26 cellular contexts compared by ENCODE assay signal in genomic region chr5:861442-862366, GRCh38. TPM values are rescaled to one million over a fixed set of nuclear protein-coding genes. Genes with fewer than 3 reads are reported as not detected.
DNase-seq lines count a peak whose midpoint lies in the region; ATAC-seq and TF ChIP-seq lines count a peak whose summit lies in the region.
"Had no signal": no experiment of that assay in that cellular context is flagged by ENCODE, and none has a peak within 500 bp of the region (broad histone marks: within the 10 kb centered on the region; RNA-seq: fewer than 3 reads in every experiment).

No MANE protein-coding gene starts in this region.

- H3K9me3 Mint-ChIP-seq in MCF 10A (ENCODE audit: unreplicated experiment), result no peaks in the 10 kb centered on the region
- H3K9me3 Mint-ChIP-seq in activated naive CD8-positive, alpha-beta T cell treated with anti-CD3 and anti-CD28 coated beads, Interleukin-2, amount 50 U/mL, for 24 hours, result no peaks in the 10 kb centered on the region
- H3K9me3 Mint-ChIP-seq: activated naive CD4-positive, alpha-beta T cell treated with anti-CD3 and anti-CD28 coated beads for 36 hours; activated T-cell treated with anti-CD3 and anti-CD28 coated beads, Interleukin-2, amount 50 U/mL, for 4 hours; neural crest cell; stimulated activated naive CD8-positive, alpha-beta T cell treated with anti-CD3 and anti-CD28 coated beads, Interleukin-15, Interleukin-2, amounts not matched to agents 100 ng/mL and 50 ng/mL, for 24 hours; T-cell had no signal

- H3K56ac ChIP-seq in IMR-90 (ENCODE audit: extremely low read depth, insufficient read depth, low read length), result no peak overlapping the region

- no peaks in the 10 kb centered on the region for H3K4me1 Mint-ChIP-seq in MCF 10A (ENCODE audit: insufficient read depth, unreplicated experiment)
- H3K4me1 Mint-ChIP-seq in activated naive CD8-positive, alpha-beta T cell treated with anti-CD3 and anti-CD28 coated beads, Interleukin-2, amount 50 U/mL, for 24 hours, result no peaks in the 10 kb centered on the region
- H3K4me1 Mint-ChIP-seq: neural crest cell, T-cell had no signal

- no peak for TF ChIP-seq CTCF in MCF 10A (IDR thresholded peaks at IDR 0.05; ENCODE audit: unreplicated experiment)
- no peak for TF ChIP-seq CTCF in breast epithelium (IDR thresholded peaks at IDR 0.05)
- no peak for TF ChIP-seq CTCF in IMR-90 (conservative IDR thresholded peaks at IDR 0.05; ENCODE audit: low read depth, low read length)

- H2BK15ac ChIP-seq in IMR-90 (ENCODE audit: low read depth, low read length) (no peak overlapping the region), neuronal stem cell (ENCODE audit: low read length) (no peak overlapping the region)

- H2BK5ac ChIP-seq in IMR-90 (ENCODE audit: low read depth, low read length, poor library complexity, severe bottlenecking) (no peak overlapping the region), neuronal stem cell (ENCODE audit: low read length) (peak overlapping the region; percentile 87)

- DNase-seq in MCF 10A (ENCODE audit: unreplicated experiment) (peak; percentile 47), breast epithelium (ENCODE audit: low spot score in 2 of 2) (no peak), IMR-90 (no peak), neuronal stem cell (ENCODE audit: low spot score) (no peak), HUDEP-2 (lab: John Stamatoyannopoulos, UW; ENCODE audit: unreplicated experiment in 76 of 76) (no peak), NCI-H748 (lab: John Stamatoyannopoulos, UW; ENCODE audit: unreplicated experiment) (no peak), NCI-H446 (lab: John Stamatoyannopoulos, UW) (no peak)
- no peak for DNase-seq in activated naive CD8-positive, alpha-beta T cell treated with anti-CD3 and anti-CD28 coated beads, Interleukin-2, amount 50 U/mL, for 24 hours
- DNase-seq: activated CD8-positive, alpha-beta memory T cell treated with anti-CD3 and anti-CD28 coated beads for 24 hours; activated naive CD4-positive, alpha-beta T cell treated with anti-CD3 and anti-CD28 coated beads for 36 hours; activated T-cell treated with anti-CD3 and anti-CD28 coated beads, Interleukin-2, amount 50 U/mL, for 4 hours; dermis blood vessel endothelial cell; HCEC 1CT; kidney; NCI-H146; NCI-H526 treated with DMSO at 0.1 percent for 48 hours; right lobe of liver; SHP77 treated with DMSO at 0.1 percent for 48 hours; stimulated activated CD4-positive, alpha-beta T cell treated with anti-CD3 and anti-CD28 coated beads, Interleukin-12 subunit alpha, Interleukin-12 subunit beta, amount 100 ng/mL, for 4 hours; stimulated activated CD4-positive, alpha-beta T cell treated with anti-CD3 and anti-CD28 coated beads, Interleukin-4, amount 100 ng/mL, for 24 hours; T-cell; thyroid gland had no signal

- no peak overlapping the region for H4K8ac ChIP-seq in IMR-90 (ENCODE audit: low read depth in 2 of 2, low read length in 2 of 2)
- no peak overlapping the region for H4K8ac ChIP-seq in neuronal stem cell (ENCODE audit: low read depth, low read length)

- no peak overlapping the region for H2BK20ac ChIP-seq in IMR-90 (ENCODE audit: low read depth, low read length)

- H2AFZ ChIP-seq in IMR-90 (replicated peaks; ENCODE audit: low read length, poor library complexity), result peak overlapping the region; percentile 11
- no peak overlapping the region for H2AFZ ChIP-seq in neuronal stem cell (ENCODE audit: low read length)

- H3K9me3 ChIP-seq in breast epithelium (no peaks in the 10 kb centered on the region), IMR-90 (ENCODE audit: control insufficient read depth, insufficient read depth, low read length) (no peaks in the 10 kb centered on the region), neuronal stem cell (replicated peaks in 1 of 2; ENCODE audit: control insufficient read depth in 2 of 2, insufficient read depth in 1 of 2, low read depth in 1 of 2, low read length in 2 of 2) (peaks cover 0 to 2% of the 10 kb centered on the region in 2 donors)
- H3K9me3 ChIP-seq: right lobe of liver, thyroid gland had no signal

- H3K4me3 ChIP-seq in breast epithelium, result no peak overlapping the region
- H3K4me3 ChIP-seq in IMR-90 (ENCODE audit: insufficient read depth, low read depth, low read length), result no peak overlapping the region
- no peak overlapping the region for H3K4me3 ChIP-seq in neuronal stem cell (ENCODE audit: low read length in 2 of 2)
- H3K4me3 ChIP-seq: lung, right lobe of liver, thyroid gland had no signal

- peaks cover 19% of the 10 kb centered on the region for H4K20me1 ChIP-seq in IMR-90 (ENCODE audit: insufficient read depth, low read length)

- 95% methylated on average over 11 of the region's 22 CpGs; no CpG with 5 or more reads in 1 of the 2 experiments for WGBS in IMR-90 (ENCODE audit: extremely low coverage in 2 of 2, insufficient read length in 1 of 2), 2 experiments
- WGBS in neuronal stem cell (ENCODE audit: extremely low coverage in 2 of 2, insufficient read length in 2 of 2, insufficient replicate concordance in 1 of 2), 2 donors, result no CpG with 5 or more reads among the region's 22 CpGs

- H3K27ac ChIP-seq in breast epithelium, result no peak overlapping the region
- no peak overlapping the region for H3K27ac ChIP-seq in IMR-90 (ENCODE audit: insufficient read depth, low read length)
- no peak overlapping the region for H3K27ac ChIP-seq in neuronal stem cell (replicated peaks; ENCODE audit: low read length)
- H3K27ac ChIP-seq: C4-2B, right lobe of liver, thyroid gland had no signal

- H3K36me3 Mint-ChIP-seq in MCF 10A (ENCODE audit: insufficient read depth, unreplicated experiment), result peaks cover 35% of the 10 kb centered on the region
- peaks cover 19% of the 10 kb centered on the region for H3K36me3 Mint-ChIP-seq in activated naive CD8-positive, alpha-beta T cell treated with anti-CD3 and anti-CD28 coated beads, Interleukin-2, amount 50 U/mL, for 24 hours (ENCODE audit: low read depth)

- dilution Hi-C loops in IMR-90 (cut with HindIII; ENCODE audit: low sequenced_read_pairs, unreplicated experiment), result no loop called here

- H3K9ac ChIP-seq in IMR-90 (ENCODE audit: low read depth, low read length) (no peak overlapping the region), neuronal stem cell (ENCODE audit: low read depth, low read length, poor library complexity) (peak overlapping the region; percentile 44)

- H3K9me1 ChIP-seq in IMR-90 (ENCODE audit: insufficient read depth, low read length), result peaks cover 2% of the 10 kb centered on the region

- no peak overlapping the region for H2BK120ac ChIP-seq in IMR-90 (ENCODE audit: low read depth, low read length)
- no peak overlapping the region for H2BK120ac ChIP-seq in neuronal stem cell (ENCODE audit: low read depth, low read length)

- no peaks in the 10 kb centered on the region for H3K27me3 ChIP-seq in breast epithelium
- H3K27me3 ChIP-seq in IMR-90 (ENCODE audit: control insufficient read depth, insufficient read depth, low read length), result no peaks in the 10 kb centered on the region
- H3K27me3 ChIP-seq in neuronal stem cell (ENCODE audit: control insufficient read depth in 3 of 3, insufficient read depth in 3 of 3, low read depth in 1 of 3, low read length in 3 of 3), result peaks cover 0 to 2% (median 0%) of the 10 kb centered on the region in 3 experiments
- H3K27me3 ChIP-seq: right lobe of liver, thyroid gland had no signal

- no peaks in the 10 kb centered on the region for H3K36me3 ChIP-seq in breast epithelium
- peaks cover 36% of the 10 kb centered on the region for H3K36me3 ChIP-seq in IMR-90 (ENCODE audit: control insufficient read depth, insufficient read depth, low read length)
- peaks cover 42 to 57% of the 10 kb centered on the region in 2 donors for H3K36me3 ChIP-seq in neuronal stem cell (replicated peaks in 1 of 2; ENCODE audit: control insufficient read depth in 2 of 2, insufficient read depth in 2 of 2, low read length in 2 of 2)

- TF ChIP-seq RAD21 in IMR-90 (IDR thresholded peaks at IDR 0.05; ENCODE audit: low read length), result no peak

- BruUV-seq in MCF 10A (replicated peaks; lab: Mats Ljungman, UMichigan) (no TSS peak), IMR-90 (replicated peaks; lab: Mats Ljungman, UMichigan) (no TSS peak)

- POLR2A ChIA-PET in MCF 10A (lab: Yijun Ruan, JAX) (interaction anchor here (0.9 kb wide), 1 partner anchor 22 kb away, joined by 5 read pairs; no protein-coding TSS in a partner anchor), IMR-90 (lab: Charles Lee; ENCODE audit: unreplicated experiment) (no interaction called here)

- intact Hi-C loops in MCF 10A (cut with micrococcal nuclease), result no loop called here
- intact Hi-C loops in breast epithelium (cut with DNase I; ENCODE audit: low total_unique reads), result no loop called here
- intact Hi-C loops in IMR-90 (cut with micrococcal nuclease), result no loop called here

- H3K18ac ChIP-seq in IMR-90 (ENCODE audit: low read depth, low read length) (no peak overlapping the region), neuronal stem cell (ENCODE audit: low read length) (peak overlapping the region; percentile 71)

- H3K4ac ChIP-seq in IMR-90 (ENCODE audit: low read depth, low read length), result no peak overlapping the region
- H3K4ac ChIP-seq in neuronal stem cell (ENCODE audit: low read length), result peak overlapping the region; percentile 76

- no peaks in the 10 kb centered on the region for H3K27me3 Mint-ChIP-seq in MCF 10A (ENCODE audit: insufficient read depth, unreplicated experiment)
- H3K27me3 Mint-ChIP-seq in activated naive CD8-positive, alpha-beta T cell treated with anti-CD3 and anti-CD28 coated beads, Interleukin-2, amount 50 U/mL, for 24 hours, result no peaks in the 10 kb centered on the region
- H3K27me3 Mint-ChIP-seq: stimulated activated naive CD8-positive, alpha-beta T cell treated with anti-CD3 and anti-CD28 coated beads, Interleukin-15, Interleukin-2, amounts not matched to agents 100 ng/mL and 50 ng/mL, for 24 hours; T-cell had no signal

- CTCF ChIA-PET in MCF 10A (lab: Yijun Ruan, JAX) (interaction anchor here (0.6 to 0.7 kb wide), 2 partner anchors 11 to 51 kb away, joined by 3 to 4 read pairs; no protein-coding TSS in a partner anchor), IMR-90 (lab: Yijun Ruan, JAX) (no interaction called here)

- H4K5ac ChIP-seq in IMR-90 (ENCODE audit: low read depth, low read length), result no peak overlapping the region

- peak overlapping the region; percentile 42 for H2AK9ac ChIP-seq in IMR-90 (replicated peaks; ENCODE audit: low read depth, low read length, poor library complexity)

- H3K79me1 ChIP-seq in IMR-90 (ENCODE audit: low read depth in 1 of 2, low read length in 2 of 2) (peaks cover 2 to 4% of the 10 kb centered on the region in 2 experiments; a peak in 2 of 4 replicates), neuronal stem cell (ENCODE audit: low read depth, low read length) (peaks cover 13% of the 10 kb centered on the region)

- no peak for ATAC-seq in IMR-90 (ENCODE audit: low read depth)
- ATAC-seq in activated naive CD8-positive, alpha-beta T cell treated with anti-CD3 and anti-CD28 coated beads, Interleukin-2, amount 50 U/mL, for 24 hours, result peak; percentile 20
- ATAC-seq: T-cell had no signal

- H4K91ac ChIP-seq in IMR-90 (ENCODE audit: insufficient read depth, low read depth, low read length), result no peak overlapping the region
- no peak overlapping the region for H4K91ac ChIP-seq in neuronal stem cell (ENCODE audit: low read depth, low read length, poor library complexity)

- H3K4me3 Mint-ChIP-seq in MCF 10A (ENCODE audit: unreplicated experiment), result no peak overlapping the region
- no peak overlapping the region for H3K4me3 Mint-ChIP-seq in activated naive CD8-positive, alpha-beta T cell treated with anti-CD3 and anti-CD28 coated beads, Interleukin-2, amount 50 U/mL, for 24 hours
- H3K4me3 Mint-ChIP-seq: activated naive CD4-positive, alpha-beta T cell treated with anti-CD3 and anti-CD28 coated beads for 36 hours; activated T-cell treated with anti-CD3 and anti-CD28 coated beads, Interleukin-2, amount 50 U/mL, for 4 hours; neural crest cell; stimulated activated naive CD8-positive, alpha-beta T cell treated with anti-CD3 and anti-CD28 coated beads, Interleukin-15, Interleukin-2, amounts not matched to agents 100 ng/mL and 50 ng/mL, for 24 hours; T-cell had no signal

- H3K14ac ChIP-seq in IMR-90 (replicated peaks; ENCODE audit: low read depth, low read length) (no peak overlapping the region), neuronal stem cell (ENCODE audit: low read length) (peak overlapping the region; percentile 71)

- no peak overlapping the region for H3K4me2 ChIP-seq in IMR-90 (ENCODE audit: low read depth, low read length)
- H3K4me2 ChIP-seq in neuronal stem cell (ENCODE audit: insufficient read depth, low read length, poor library complexity, severe bottlenecking), result no peak overlapping the region

- H2AK5ac ChIP-seq in IMR-90 (ENCODE audit: low read depth, low read length) (no peak overlapping the region), neuronal stem cell (ENCODE audit: low read depth, low read length) (peak overlapping the region; percentile 56)

- TF ChIP-seq POLR2A in breast epithelium (IDR thresholded peaks at IDR 0.05), result no peak
- TF ChIP-seq POLR2A in IMR-90 (IDR thresholded peaks at IDR 0.05; ENCODE audit: low read depth, low read length), result no peak

- H2BK12ac ChIP-seq in neuronal stem cell (ENCODE audit: low read length), result peak overlapping the region; percentile 58

- no peak overlapping the region for H3K27ac Mint-ChIP-seq in MCF 10A (ENCODE audit: low read depth, unreplicated experiment)
- H3K27ac Mint-ChIP-seq in activated naive CD8-positive, alpha-beta T cell treated with anti-CD3 and anti-CD28 coated beads, Interleukin-2, amount 50 U/mL, for 24 hours, result no peak overlapping the region
- H3K27ac Mint-ChIP-seq: activated naive CD4-positive, alpha-beta T cell treated with anti-CD3 and anti-CD28 coated beads for 36 hours; T-cell had no signal

- H3K23ac ChIP-seq in IMR-90 (ENCODE audit: low read depth, low read length) (no peak overlapping the region), neuronal stem cell (ENCODE audit: low read depth, low read length, poor library complexity) (peak overlapping the region; percentile 93)

- H3K4me1 ChIP-seq in breast epithelium (no peaks in the 10 kb centered on the region), IMR-90 (ENCODE audit: control insufficient read depth, insufficient read depth, low read length) (no peaks in the 10 kb centered on the region), neuronal stem cell (ENCODE audit: control insufficient read depth in 2 of 2, insufficient read depth in 1 of 2, low read depth in 1 of 2, low read length in 2 of 2) (peaks cover 0 to 4% of the 10 kb centered on the region in 2 donors)
- H3K4me1 ChIP-seq: thyroid gland had no signal

- in situ Hi-C loops in IMR-90 (cut with MboI; ENCODE audit: low sequenced_read_pairs), result no loop called here

RNA-seq across cellular contexts. Expression of gene ZDHHC11, which starts 10.9 kb away (rescaled TPM):
- total RNA-seq in MCF 10A (2022) (2.0 and 7.0 TPM in 2 replicates), breast epithelium (10 to 100 TPM in 1 of 3 donors, 1 to 10 TPM in 2; 3.0 to 11.3 (median 9.5) TPM), IMR-90 (2012; rRNA removed) (0.28 and 0.36 TPM in 2 replicates)
- polyA plus RNA-seq in IMR-90 (2012; rRNA removed), result 1.6 and 1.7 TPM in 2 replicates
- polyA plus RNA-seq in IMR-90 (2012; cell fraction: cytosol; rRNA removed), result 0.14 and 0.51 TPM in 2 replicates
- polyA plus RNA-seq in IMR-90 (2012; cell fraction: nucleus; rRNA removed; ENCODE audit: low replicate concordance), result 6.4 and 9.8 TPM in 2 replicates
- 6.4 TPM for polyA plus RNA-seq in neuronal stem cell (2013, experiment 1 of 2)
- 6.7 TPM for polyA plus RNA-seq in neuronal stem cell (2013, experiment 2 of 2)

RNA-seq across cellular contexts. Expression of gene BRD9, which starts 30.9 kb away (rescaled TPM):
- total RNA-seq in MCF 10A (2022) (44.9 and 48.9 TPM in 2 replicates), breast epithelium (10 to 100 TPM; 33.3 to 44.6 (median 36.1) TPM), IMR-90 (2012; rRNA removed) (40.0 and 43.4 TPM in 2 replicates)
- 19.1 and 22.0 TPM in 2 replicates for polyA plus RNA-seq in IMR-90 (2012; rRNA removed)
- polyA plus RNA-seq in IMR-90 (2012; cell fraction: cytosol; rRNA removed), result 11.5 and 12.8 TPM in 2 replicates
- polyA plus RNA-seq in IMR-90 (2012; cell fraction: nucleus; rRNA removed; ENCODE audit: low replicate concordance), result 37.5 and 50.9 TPM in 2 replicates
- polyA plus RNA-seq in neuronal stem cell (2013, experiment 1 of 2), result 31.5 TPM
- 31.0 TPM for polyA plus RNA-seq in neuronal stem cell (2013, experiment 2 of 2)

RNA-seq across cellular contexts. Expression of gene TRIP13, which starts 31.0 kb away (rescaled TPM):
- 13.7 and 21.4 TPM in 2 replicates for total RNA-seq in MCF 10A (2022)
- total RNA-seq in breast epithelium, result 1 to 10 TPM in 2 of 3 donors, under 1 TPM in 1; 0.96 to 2.3 (median 1.5) TPM
- 27.2 and 35.5 TPM in 2 replicates for total RNA-seq in IMR-90 (2012; rRNA removed)
- 16.3 and 17.1 TPM in 2 replicates for polyA plus RNA-seq in IMR-90 (2012; rRNA removed)
- polyA plus RNA-seq in IMR-90 (2012; cell fraction: cytosol; rRNA removed), result 6.5 and 11.4 TPM in 2 replicates
- 4.6 and 11.3 TPM in 2 replicates for polyA plus RNA-seq in IMR-90 (2012; cell fraction: nucleus; rRNA removed; ENCODE audit: low replicate concordance)
- polyA plus RNA-seq in neuronal stem cell (2013, experiment 1 of 2), result 24.6 TPM
- 25.7 TPM for polyA plus RNA-seq in neuronal stem cell (2013, experiment 2 of 2)
